Comparison of ENCODE assay signal across 23 cellular contexts in the genomic region with DNA sequence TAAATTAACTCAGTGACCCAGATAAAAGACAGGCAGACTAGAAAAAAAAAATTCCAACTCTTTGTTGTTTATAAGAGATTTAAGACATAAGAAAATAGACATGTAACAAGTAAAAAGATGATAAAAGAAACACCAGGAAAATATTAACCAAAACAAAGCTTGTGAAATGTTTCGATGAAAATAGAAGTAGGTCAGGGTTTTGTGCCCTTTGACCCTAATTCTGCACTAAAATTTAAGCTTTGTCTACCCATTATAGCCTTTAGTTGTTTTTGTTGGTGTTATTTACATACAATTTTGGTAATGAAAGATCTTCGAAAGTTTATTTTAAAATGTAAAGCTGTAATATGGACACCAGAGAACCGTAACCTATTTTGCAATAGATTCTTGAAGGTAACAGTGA.
DNase-seq lines count a peak whose midpoint lies in the region; ATAC-seq, FAIRE-seq and TF ChIP-seq lines count a peak whose summit lies in the region.
"Had no signal": no experiment of that assay in that cellular context is flagged by ENCODE, and none has a peak within 500 bp of the region (broad histone marks: within the 10 kb centered on the region; RNA-seq: fewer than 3 reads in every experiment).

No MANE protein-coding gene starts in this region.

- TF ChIP-seq CTCF in liver (IDR thresholded peaks at IDR 0.05; ENCODE audit: low read depth, low read length, missing input control), result no peak
- TF ChIP-seq CTCF in HepG2 (CRISPR knock-in tag; IDR thresholded peaks at IDR 0.05), result no peak
- TF ChIP-seq CTCF in kidney (IDR thresholded peaks at IDR 0.05; ENCODE audit: borderline replicate concordance, extremely low read depth, insufficient read depth), result no peak
- no peak for TF ChIP-seq CTCF in right lobe of liver (IDR thresholded peaks at IDR 0.05)

- H3K79me2 ChIP-seq in HepG2 (ENCODE audit: insufficient read depth, low read length), result no peaks in the 10 kb centered on the region

- no peak for FAIRE-seq in HepG2 (lab: Jason Lieb, UNC)
- peak; percentile 30 for FAIRE-seq in kidney (lab: Jason Lieb, UNC)
- FAIRE-seq: A549, D721Med, G401.6, GM12891, GM19239 had no signal

- H3K27ac ChIP-seq in liver (ENCODE audit: low read depth in 1 of 2, low read length in 2 of 2) (peak overlapping the region in 1 of 2 donors; percentile 28), HepG2 (ENCODE audit: extremely low read length, insufficient read depth, low read length) (no peak overlapping the region), kidney (ENCODE audit: low read depth in 2 of 2, low read length in 2 of 2) (no peak overlapping the region), right lobe of liver (peak overlapping the region in 2 of 3 donors; percentile 45 to 47)
- H3K27ac ChIP-seq: 22Rv1; A549; BLaER1 treated with 17β-estradiol and CSF1 and Interleukin-3, amounts not matched to agents 10 nM and 100 nM; C4-2B had no signal

- no peaks in the 10 kb centered on the region for H3K9me3 ChIP-seq in liver (ENCODE audit: control insufficient read depth in 4 of 4, low read length in 3 of 4)
- H3K9me3 ChIP-seq in HepG2 (ENCODE audit: low read length), result no peaks in the 10 kb centered on the region
- H3K9me3 ChIP-seq in kidney (ENCODE audit: control insufficient read depth in 1 of 2, low read length in 2 of 2), result no peaks in the 10 kb centered on the region
- H3K9me3 ChIP-seq in right lobe of liver, result no peaks in the 10 kb centered on the region
- H3K9me3 ChIP-seq: A549; BLaER1 treated with 17β-estradiol and CSF1 and Interleukin-3, amounts not matched to agents 10 nM and 100 nM; Caco-2 had no signal

- H3K27me3 ChIP-seq in liver (ENCODE audit: control insufficient read depth in 4 of 4, insufficient read depth in 4 of 4, low read length in 3 of 4) (no peaks in the 10 kb centered on the region), HepG2 (ENCODE audit: control insufficient read depth in 1 of 2, insufficient read depth in 2 of 2, low read length in 2 of 2) (no peaks in the 10 kb centered on the region; a peak in 1 of 5 replicates), right lobe of liver (no peaks in the 10 kb centered on the region)
- H3K27me3 ChIP-seq: BLaER1 treated with 17β-estradiol and CSF1 and Interleukin-3, amounts not matched to agents 10 nM and 100 nM had no signal

- H3K4me2 ChIP-seq in HepG2 (ENCODE audit: low read depth, low read length), result no peak overlapping the region
- H3K4me2 ChIP-seq: A549; BLaER1 treated with 17β-estradiol and CSF1 and Interleukin-3, amounts not matched to agents 10 nM and 100 nM had no signal

- no peaks in the 10 kb centered on the region for H4K20me1 ChIP-seq in HepG2 (ENCODE audit: insufficient read depth, low read length)
- H4K20me1 ChIP-seq: BLaER1 treated with 17β-estradiol and CSF1 and Interleukin-3, amounts not matched to agents 10 nM and 100 nM had no signal

- TF ChIP-seq RAD21 in liver (IDR thresholded peaks at IDR 0.05) (peak in 1 of 2 donors; percentile 11), HepG2 (CRISPR knock-in tag; IDR thresholded peaks at IDR 0.05) (no peak)

- H3K4me1 ChIP-seq in liver (ENCODE audit: control insufficient read depth in 4 of 4, insufficient read depth in 4 of 4, low read length in 3 of 4), result peaks cover 1 to 25% (median 17%) of the 10 kb centered on the region in 4 donors
- no peaks in the 10 kb centered on the region for H3K4me1 ChIP-seq in HepG2 (ENCODE audit: insufficient read depth, low read length)
- peaks cover 0 to 3% of the 10 kb centered on the region in 2 donors for H3K4me1 ChIP-seq in kidney (ENCODE audit: control insufficient read depth in 1 of 2, insufficient read depth in 1 of 2, low read depth in 1 of 2, low read length in 2 of 2)
- peaks cover 0 to 26% (median 3%) of the 10 kb centered on the region in 4 donors for H3K4me1 ChIP-seq in right lobe of liver
- H3K4me1 ChIP-seq: A549; BLaER1 treated with 17β-estradiol and CSF1 and Interleukin-3, amounts not matched to agents 10 nM and 100 nM had no signal

- WGBS in liver, result 37% methylated on average over 3 of the region's 3 CpGs
- WGBS in HepG2 (ENCODE audit: low lambda C conversion rate), result 23% methylated on average over 3 of the region's 3 CpGs
- WGBS in right lobe of liver (ENCODE audit: insufficient coverage, low coverage, low lambda C conversion rate, missing lambda C conversion rate), result 31% methylated on average over 3 of the region's 3 CpGs

- H3K9ac ChIP-seq in liver (ENCODE audit: low read depth in 1 of 2, low read length in 2 of 2), result no peak overlapping the region
- no peak overlapping the region for H3K9ac ChIP-seq in HepG2 (ENCODE audit: insufficient read depth, low read depth, low read length)
- no peak overlapping the region for H3K9ac ChIP-seq in kidney (ENCODE audit: low read length in 2 of 2)
- H3K9ac ChIP-seq: BLaER1 treated with 17β-estradiol and CSF1 and Interleukin-3, amounts not matched to agents 10 nM and 100 nM had no signal

- ATAC-seq in HepG2 (no peak), right lobe of liver (peak; percentile 59 to 85 (median 74))
- no peak for ATAC-seq in activated CD8-positive, alpha-beta memory T cell treated with anti-CD3 and anti-CD28 coated beads, Interleukin-2, amount 10 ng/mL, durations not matched to agents 7 days and 5 days
- ATAC-seq: A549; CD8-positive, alpha-beta T cell had no signal

- peaks cover 3% of the 10 kb centered on the region for H3K9me3 Mint-ChIP-seq in activated CD8-positive, alpha-beta memory T cell treated with anti-CD3 and anti-CD28 coated beads, Interleukin-2, amount 10 ng/mL, durations not matched to agents 7 days and 5 days (ENCODE audit: low read depth)

- DNase-seq in HepG2 (ENCODE audit: low spot score), result no peak
- DNase-seq in kidney, result no peak
- no peak for DNase-seq in right lobe of liver
- no peak for DNase-seq in activated CD8-positive, alpha-beta memory T cell treated with anti-CD3 and anti-CD28 coated beads, Interleukin-2, amount 10 ng/mL, durations not matched to agents 7 days and 5 days
- DNase-seq in NCI-H226, result no peak
- DNase-seq in posterior cingulate gyrus, result no peak
- DNase-seq: AML-193; Caco-2; Calu3; CD4-positive, alpha-beta T cell; CD8-positive, alpha-beta T cell; DMS79 treated with DMSO at 0.1 percent for 48 hours; GF-D8 had no signal

- no peaks in the 10 kb centered on the region for H3K27me3 Mint-ChIP-seq in activated CD8-positive, alpha-beta memory T cell treated with anti-CD3 and anti-CD28 coated beads, Interleukin-2, amount 10 ng/mL, durations not matched to agents 7 days and 5 days
- H3K27me3 Mint-ChIP-seq: B cell; CD4-positive, alpha-beta T cell had no signal

- H3K36me3 ChIP-seq in liver (ENCODE audit: control insufficient read depth in 4 of 4, insufficient read depth in 3 of 4, low read depth in 1 of 4, low read length in 3 of 4), result no peaks in the 10 kb centered on the region
- H3K36me3 ChIP-seq in HepG2 (replicated peaks in 1 of 2; ENCODE audit: control insufficient read depth in 1 of 2, insufficient read depth in 2 of 2, low read length in 2 of 2), result no peaks in the 10 kb centered on the region
- H3K36me3 ChIP-seq in kidney (ENCODE audit: control insufficient read depth in 1 of 2, insufficient read depth in 2 of 2, low read length in 2 of 2), result no peaks in the 10 kb centered on the region
- no peaks in the 10 kb centered on the region for H3K36me3 ChIP-seq in right lobe of liver
- H3K36me3 ChIP-seq: BLaER1 treated with 17β-estradiol and CSF1 and Interleukin-3, amounts not matched to agents 10 nM and 100 nM had no signal

- intact Hi-C loops in HepG2 (cut with micrococcal nuclease; ENCODE audit: unreplicated experiment), result no loop called here
- intact Hi-C loops in kidney (cut with DNase I), result no loop called here
- intact Hi-C loops in right lobe of liver (cut with DNase I), result no loop called here
- intact Hi-C loops in posterior cingulate gyrus (cut with DNase I), result no loop called here

- no TSS peak for BruUV-seq in HepG2 (replicated peaks; lab: Mats Ljungman, UMichigan)

- H3K4me1 Mint-ChIP-seq in activated CD8-positive, alpha-beta memory T cell treated with anti-CD3 and anti-CD28 coated beads, Interleukin-2, amount 10 ng/mL, durations not matched to agents 7 days and 5 days, result no peaks in the 10 kb centered on the region

- H3K36me3 Mint-ChIP-seq in activated CD8-positive, alpha-beta memory T cell treated with anti-CD3 and anti-CD28 coated beads, Interleukin-2, amount 10 ng/mL, durations not matched to agents 7 days and 5 days, result no peaks in the 10 kb centered on the region
- H3K36me3 Mint-ChIP-seq: CD8-positive, alpha-beta T cell had no signal

- in situ Hi-C loops in HepG2 (cut with HindIII; ENCODE audit: extremely low pct_ligation_motif_present, low pct_unique_long_range_greater_than_20kb), result no loop called here

- no peak overlapping the region for H2AFZ ChIP-seq in HepG2 (ENCODE audit: low read length)

- TF ChIP-seq EP300 in HepG2 (IDR thresholded peaks at IDR 0.05; ENCODE audit: low read depth in 2 of 2, low read length in 2 of 2) (no peak), HepG2 (CRISPR knock-in tag; IDR thresholded peaks at IDR 0.05; ENCODE audit: borderline replicate concordance) (no peak)

- H3K4me3 ChIP-seq in liver (ENCODE audit: low read depth in 1 of 3, low read length in 3 of 3), result no peak overlapping the region
- H3K4me3 ChIP-seq in HepG2 (replicated peaks in 1 of 3; ENCODE audit: insufficient read depth in 1 of 3, low read depth in 2 of 3, low read length in 3 of 3), result no peak overlapping the region
- H3K4me3 ChIP-seq in kidney (ENCODE audit: low read length in 2 of 2), result no peak overlapping the region
- no peak overlapping the region for H3K4me3 ChIP-seq in right lobe of liver
- H3K4me3 ChIP-seq: A549; BLaER1 treated with 17β-estradiol and CSF1 and Interleukin-3, amounts not matched to agents 10 nM and 100 nM had no signal

- POLR2A ChIA-PET in HepG2 (lab: Yijun Ruan, JAX), result no interaction called here

- H3K27ac Mint-ChIP-seq in activated CD8-positive, alpha-beta memory T cell treated with anti-CD3 and anti-CD28 coated beads, Interleukin-2, amount 10 ng/mL, durations not matched to agents 7 days and 5 days, result no peak overlapping the region
- H3K27ac Mint-ChIP-seq: B cell; CD4-positive, alpha-beta T cell; CD8-positive, alpha-beta T cell had no signal

- TF ChIP-seq POLR2A in HepG2 (IDR thresholded peaks at IDR 0.05; ENCODE audit: insufficient read depth in 1 of 2, low read depth in 2 of 2, low read length in 2 of 2) (no peak), right lobe of liver (IDR thresholded peaks at IDR 0.05) (no peak)

- no peak overlapping the region for H3K4me3 Mint-ChIP-seq in activated CD8-positive, alpha-beta memory T cell treated with anti-CD3 and anti-CD28 coated beads, Interleukin-2, amount 10 ng/mL, durations not matched to agents 7 days and 5 days
- H3K4me3 Mint-ChIP-seq: B cell; CD4-positive, alpha-beta T cell; CD8-positive, alpha-beta T cell had no signal

- CTCF ChIA-PET in HepG2 (lab: Yijun Ruan, JAX; ENCODE audit: low intra/inter-chr PET ratio, low total read pairs), result no interaction called here
- CTCF ChIA-PET in activated CD8-positive, alpha-beta memory T cell treated with anti-CD3 and anti-CD28 coated beads, Interleukin-2, amount 10 ng/mL, durations not matched to agents 7 days and 5 days (lab: Charles Lee), result no interaction called here

TF ChIP-seq in liver, 16 proteins besides CTCF, POLR2A, EP300 and RAD21 (continues in another document):
- peak in 1 of 2 donors; percentile 14 for TF ChIP-seq GABPA (IDR thresholded peaks at IDR 0.05 in 1 of 2, conservative IDR thresholded peaks at IDR 0.05 in 1 of 2)

Comparison
In these comparisons a context has a peak if more than half of its experiments do, and no peak if none do; other contexts are left out.
1. H3K27ac ChIP-seq: peak in right lobe of liver (2 of 3); none in HepG2 (single experiment) and kidney (0 of 2).
2. ATAC-seq: peak in right lobe of liver (4 of 4); none in HepG2 (single experiment) and activated CD8-positive, alpha-beta memory T cell treated with anti-CD3 and anti-CD28 coated beads, Interleukin-2, amount 10 ng/mL, durations not matched to agents 7 days and 5 days (single experiment).